Comparison of ENCODE assay signal across 18 cellular contexts in genomic region chr10:97627731-97628130, GRCh38. TPM values are rescaled to one million over a fixed set of nuclear protein-coding genes. Genes with fewer than 3 reads are reported as not detected.
DNase-seq lines count a peak whose midpoint lies in the region; ATAC-seq lines count a peak whose summit lies in the region.
"Had no signal": no experiment of that assay in that cellular context is flagged by ENCODE, and none has a peak within 500 bp of the region (broad histone marks: within the 10 kb centered on the region; RNA-seq: fewer than 3 reads in every experiment).

No MANE protein-coding gene starts in this region.

- ATAC-seq in left ventricle myocardium superior (peak; percentile 67), Right ventricle myocardium superior (ENCODE audit: poor library complexity) (no peak), GM19397 (IDR thresholded peaks at IDR 0.05; ENCODE audit: unreplicated experiment) (no peak)
- ATAC-seq: HepG2 had no signal

- intact Hi-C loops in left ventricle myocardium superior (cut with micrococcal nuclease) = no loop called here
- intact Hi-C loops in Right ventricle myocardium superior (cut with DNase I) = no loop called here

- H3K4me3 ChIP-seq in mucosa of rectum (ENCODE audit: low read length in 2 of 2) = no peak overlapping the region

- H3K27ac ChIP-seq in mucosa of rectum (ENCODE audit: low read depth in 2 of 2, low read length in 2 of 2) = peak overlapping the region; percentile 28 to 37
- H3K27ac ChIP-seq: C4-2B had no signal

- no peaks in the 10 kb centered on the region for H3K27me3 ChIP-seq in mucosa of rectum (ENCODE audit: control insufficient read depth in 2 of 2, insufficient read depth in 2 of 2, low read length in 2 of 2)
- H3K27me3 ChIP-seq: BE2C had no signal

- H3K4me1 ChIP-seq in mucosa of rectum (ENCODE audit: control insufficient read depth in 2 of 2, insufficient read depth in 2 of 2, low read length in 2 of 2) = peaks cover under 1 to 2% of the 10 kb centered on the region in 2 donors
- H3K4me1 ChIP-seq: BE2C had no signal

- no peak overlapping the region for H3K9ac ChIP-seq in mucosa of rectum (ENCODE audit: low read depth in 1 of 2, low read length in 2 of 2)

- no peaks in the 10 kb centered on the region for H3K36me3 ChIP-seq in mucosa of rectum (ENCODE audit: control insufficient read depth in 2 of 2, insufficient read depth in 2 of 2, low read length in 2 of 2)
- H3K36me3 ChIP-seq: BE2C had no signal

- no peaks in the 10 kb centered on the region for H3K9me3 ChIP-seq in mucosa of rectum (ENCODE audit: control insufficient read depth in 2 of 2, low read length in 2 of 2)
- H3K9me3 ChIP-seq: BE2C had no signal

- DNase-seq in left ventricle myocardium superior (no peak), Right ventricle myocardium superior (no peak), dedifferentiated amniotic fluid mesenchymal stem cell (ENCODE audit: extremely low spot score) (peak; percentile 1), HuH-7.5 (ENCODE audit: low spot score) (no peak), GM19238 (ENCODE audit: insufficient read length, low spot score) (no peak)
- DNase-seq: BE2C; CD4-positive, alpha-beta memory T cell; DMS153; DMS79 treated with DMSO at 0.1 percent for 48 hours; EL; HCEC 1CT; HFFc6 had no signal

RNA-seq across cellular contexts. Expression of gene MORN4, which starts 5.6 kb away (rescaled TPM):
- total RNA-seq in left ventricle myocardium superior = 8.7 TPM
- 8.1 TPM for total RNA-seq in Right ventricle myocardium superior

RNA-seq across cellular contexts. Expression of gene PI4K2A, which starts 12.7 kb away (rescaled TPM):
- 10.2 TPM for total RNA-seq in left ventricle myocardium superior
- 9.9 TPM for total RNA-seq in Right ventricle myocardium superior

RNA-seq across cellular contexts. Expression of gene C10orf62, which starts 38.2 kb away (rescaled TPM):
- total RNA-seq in left ventricle myocardium superior (0.35 TPM), Right ventricle myocardium superior (0.48 TPM)
- total RNA-seq: CD4-positive, alpha-beta memory T cell; H4; HFFc6; HT1080 had no signal

RNA-seq across cellular contexts. Expression of gene HOGA1, which starts 43.5 kb away (rescaled TPM):
- total RNA-seq in left ventricle myocardium superior (11.9 TPM), Right ventricle myocardium superior (18.7 TPM)
- total RNA-seq: CD4-positive, alpha-beta memory T cell had no signal

RNA-seq across cellular contexts. Expression of gene ANKRD2, which starts 55.2 kb away (rescaled TPM):
- 318 TPM for total RNA-seq in left ventricle myocardium superior
- total RNA-seq in Right ventricle myocardium superior = 152 TPM
- total RNA-seq: CD4-positive, alpha-beta memory T cell; HepG2; HT1080 had no signal
